Comparison of ENCODE assay signal across 14 cellular contexts in genomic region chr6:63346217-63346834, GRCh38. TPM values are rescaled to one million over a fixed set of nuclear protein-coding genes. Genes with fewer than 3 reads are reported as not detected.
DNase-seq lines count a peak whose midpoint lies in the region; ATAC-seq and FAIRE-seq lines count a peak whose summit lies in the region.
"Had no signal": no experiment of that assay in that cellular context is flagged by ENCODE, and none has a peak within 500 bp of the region (broad histone marks: within the 10 kb centered on the region; RNA-seq: fewer than 3 reads in every experiment).

No MANE protein-coding gene starts in this region.

- no peaks in the 10 kb centered on the region for H3K36me3 ChIP-seq in aorta (ENCODE audit: control insufficient read depth in 1 of 2, insufficient read depth in 2 of 2, low read length in 1 of 2)
- H3K36me3 ChIP-seq: BLaER1, HAP-1 had no signal

- intact Hi-C loops in aorta (cut with DNase I): no loop called here
- intact Hi-C loops in head of caudate nucleus (cut with DNase I): no loop called here

- no peak overlapping the region for H3K4me3 ChIP-seq in aorta (ENCODE audit: low read length in 2 of 2)
- H3K4me3 ChIP-seq: BLaER1, GM23338, HAP-1 had no signal

- no peak overlapping the region for H3K27ac ChIP-seq in aorta (ENCODE audit: low read depth in 1 of 2, low read length in 2 of 2)
- H3K27ac ChIP-seq: BLaER1 had no signal

- peak; percentile 84 for FAIRE-seq in RCC 7860 (lab: Jason Lieb, UNC)
- FAIRE-seq: A204.1 had no signal

- WGBS in aorta, 2 donors: 85 to 87% methylated on average over 7 of the region's 7 CpGs

- DNase-seq in Caki2 (ENCODE audit: low read depth) (peak; percentile 84), RCC 7860 (ENCODE audit: low spot score) (peak; percentile 55), kidney tubule cell (ENCODE audit: low spot score) (peak; percentile 30), superior temporal gyrus (ENCODE audit: extremely low spot score) (peak; percentile 1), aorta (no peak), H4 (ENCODE audit: low spot score) (no peak), head of caudate nucleus (no peak)
- DNase-seq: Calu3, DMS 273 treated with DMSO at 0.1 percent for 48 hours had no signal

- in situ Hi-C loops in Caki2 (cut with HindIII; ENCODE audit: low pct_unique_long_range_greater_than_20kb, low sequenced_read_pairs): no loop called here

- H3K27me3 ChIP-seq in aorta (ENCODE audit: control insufficient read depth in 1 of 2, insufficient read depth in 2 of 2, low read length in 1 of 2): no peaks in the 10 kb centered on the region
- H3K27me3 ChIP-seq: BLaER1 had no signal

- H3K4me1 ChIP-seq in aorta (ENCODE audit: control insufficient read depth in 1 of 2, insufficient read depth in 2 of 2, low read length in 2 of 2): peaks cover 0 to 2% of the 10 kb centered on the region in 2 donors
- H3K4me1 ChIP-seq: BLaER1, HAP-1 had no signal

- H3K9me3 ChIP-seq in aorta (ENCODE audit: control insufficient read depth, low read length): no peaks in the 10 kb centered on the region
- H3K9me3 ChIP-seq: HAP-1 had no signal

- ATAC-seq in aorta (ENCODE audit: low FRiP score): no peak
- ATAC-seq: GM23338 had no signal

RNA-seq across cellular contexts. Expression of gene LGSN, which starts 26.5 kb away (rescaled TPM):
- not detected in 2 replicates for total RNA-seq in Caki2 (2014; rRNA removed; shearing (Covaris generic); ENCODE audit: low replicate concordance)
- total RNA-seq in aorta: not detected
- polyA plus RNA-seq in aorta: not detected
- 0.23 TPM in 1 of 2 replicates, not detected in the other for total RNA-seq in H4 (2014; rRNA removed; shearing (Covaris generic))
- total RNA-seq: Calu3, HT1080 had no signal

Comparison
In these comparisons a context has a peak if more than half of its experiments do, and no peak if none do; other contexts are left out.
1. DNase-seq: peak in Caki2 (single experiment), RCC 7860 (single experiment), kidney tubule cell (single experiment) and superior temporal gyrus (single experiment); none in aorta (0 of 2), H4 (single experiment) and head of caudate nucleus (0 of 42).